Comparison of ENCODE assay signal across 8 cellular contexts in the genomic region with DNA sequence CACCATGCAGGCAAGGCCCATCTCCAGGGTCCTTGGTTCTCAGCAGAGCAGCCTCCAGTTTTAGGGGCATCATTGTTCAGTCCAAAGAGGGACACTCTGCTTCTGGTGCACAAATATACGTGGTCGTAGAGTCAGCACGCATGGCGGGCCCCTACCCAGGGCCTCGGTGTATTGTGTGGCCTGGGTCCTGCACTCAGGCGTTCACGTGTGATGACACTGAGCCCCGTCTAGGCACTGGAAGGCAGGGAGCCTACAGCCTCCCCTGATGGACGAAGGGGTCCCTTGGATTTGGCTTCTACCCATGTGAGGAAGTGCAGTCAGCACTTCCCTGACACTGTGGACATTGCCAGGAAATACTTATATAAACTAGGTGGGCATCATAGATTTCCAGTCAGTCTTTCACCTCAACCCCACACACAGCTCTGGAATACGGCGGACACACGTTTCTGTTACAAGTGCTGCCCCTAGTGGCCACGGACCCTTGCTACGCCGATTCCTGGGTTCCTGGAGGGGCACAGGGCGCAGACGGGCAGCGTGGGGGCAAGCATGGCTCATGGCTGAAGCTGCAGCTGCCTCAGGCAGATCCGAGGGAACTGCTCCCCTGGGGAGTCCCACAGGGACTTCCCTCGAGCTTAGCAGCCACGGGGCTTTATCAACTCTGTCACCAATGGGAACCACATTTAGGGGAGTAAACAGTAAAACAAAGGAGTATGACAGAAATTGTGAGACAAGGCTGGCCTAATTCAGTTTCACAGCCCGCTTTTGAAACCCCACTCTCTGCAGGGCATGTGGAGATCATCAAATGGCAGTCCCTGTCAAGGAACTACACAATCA. TPM values are rescaled to one million over a fixed set of nuclear protein-coding genes. Genes with fewer than 3 reads are reported as not detected.
DNase-seq lines count a peak whose midpoint lies in the region; ATAC-seq and TF ChIP-seq lines count a peak whose summit lies in the region.

No MANE protein-coding gene starts in this region.

- H3K4me3 ChIP-seq in right cardiac atrium (ENCODE audit: low read length), result no peak overlapping the region
- no peak overlapping the region for H3K4me3 ChIP-seq in endodermal cell (ENCODE audit: low read length)
- no peak overlapping the region for H3K4me3 ChIP-seq in upper lobe of right lung

- no peaks in the 10 kb centered on the region for H3K9me3 Mint-ChIP-seq in endodermal cell

- no peak overlapping the region for H3K4me3 Mint-ChIP-seq in endodermal cell

- H3K36me3 Mint-ChIP-seq in endodermal cell (ENCODE audit: low read depth), result peaks cover 72% of the 10 kb centered on the region

- H3K27ac Mint-ChIP-seq in endodermal cell, result no peak overlapping the region

- H3K27me3 ChIP-seq in right cardiac atrium (ENCODE audit: control insufficient read depth, insufficient read depth) (no peaks in the 10 kb centered on the region), endodermal cell (ENCODE audit: control insufficient read depth, insufficient read depth, low read length, poor library complexity, severe bottlenecking) (no peaks in the 10 kb centered on the region), upper lobe of right lung (no peaks in the 10 kb centered on the region)

- intact Hi-C loops in left cardiac atrium (cut with DNase I), result no loop called here
- intact Hi-C loops in right cardiac atrium (cut with DNase I), result no loop called here
- intact Hi-C loops in upper lobe of right lung (cut with DNase I), result no loop called here

- H3K27me3 Mint-ChIP-seq in endodermal cell (ENCODE audit: insufficient read depth), result no peaks in the 10 kb centered on the region

- H3K4me1 Mint-ChIP-seq in endodermal cell, result peaks cover 4% of the 10 kb centered on the region

- no peak overlapping the region for H3K27ac ChIP-seq in right cardiac atrium (ENCODE audit: low read length)
- no peak overlapping the region for H3K27ac ChIP-seq in endodermal cell (ENCODE audit: low read depth, low read length)
- H3K27ac ChIP-seq in upper lobe of right lung, result no peak overlapping the region

- TF ChIP-seq CTCF in LNCAP (IDR thresholded peaks at IDR 0.05), result peak; percentile 64
- peak; percentile 90 for TF ChIP-seq CTCF in endodermal cell (conservative IDR thresholded peaks at IDR 0.05)
- TF ChIP-seq CTCF in upper lobe of right lung (IDR thresholded peaks at IDR 0.05), result peak; percentile 37

- WGBS in right cardiac atrium, result 70% methylated on average over 22 of the region's 22 CpGs
- 77 to 84% methylated on average over 14 to 22 of the region's 22 CpGs for WGBS in endodermal cell (ENCODE audit: insufficient coverage in 1 of 2, insufficient read length in 1 of 2), 2 experiments

- H3K9me3 ChIP-seq in right cardiac atrium (ENCODE audit: control insufficient read depth, low read length), result no peaks in the 10 kb centered on the region
- no peaks in the 10 kb centered on the region for H3K9me3 ChIP-seq in endodermal cell (ENCODE audit: control insufficient read depth, low read length)
- no peaks in the 10 kb centered on the region for H3K9me3 ChIP-seq in upper lobe of right lung

- H3K36me3 ChIP-seq in endodermal cell (ENCODE audit: control insufficient read depth, insufficient read depth, low read length) (peaks cover 64% of the 10 kb centered on the region), upper lobe of right lung (peaks cover 24% of the 10 kb centered on the region)

- DNase-seq in left cardiac atrium, result peak; percentile 43
- DNase-seq in right cardiac atrium, result no peak
- DNase-seq in endodermal cell, result peak; percentile 93
- DNase-seq in upper lobe of right lung, result no peak
- DNase-seq in NCI-H524 (lab: John Stamatoyannopoulos, UW), result no peak
- no peak for DNase-seq in AG20443 (ENCODE audit: low spot score)

- H3K4me1 ChIP-seq in right cardiac atrium (ENCODE audit: control insufficient read depth, insufficient read depth, low read length) (no peaks in the 10 kb centered on the region), endodermal cell (ENCODE audit: control insufficient read depth, insufficient read depth, low read length) (no peaks in the 10 kb centered on the region), upper lobe of right lung (no peaks in the 10 kb centered on the region)

- no peak overlapping the region for H3K9ac ChIP-seq in endodermal cell (ENCODE audit: extremely low read depth, low read length, poor library complexity, severe bottlenecking)

- peak; percentile 28 to 31 for ATAC-seq in left cardiac atrium
- no peak for ATAC-seq in right cardiac atrium
- peak; percentile 49 for ATAC-seq in upper lobe of right lung
- no peak for ATAC-seq in GM21737 (IDR thresholded peaks at IDR 0.05; ENCODE audit: unreplicated experiment)

RNA-seq across cellular contexts. Expression of a gene that starts 25.4 kb away (rescaled TPM):
- total RNA-seq in left cardiac atrium (10 to 100 TPM; 19.3 to 20.7 TPM), right cardiac atrium (10 to 100 TPM in 2 of 4 donors, 1 to 10 TPM in 2; 8.5 to 14.0 (median 9.7) TPM), endodermal cell (1 to 10 TPM; 7.1 to 7.6 TPM), upper lobe of right lung (15.4 TPM)
- polyA plus RNA-seq in right cardiac atrium, result 11.4 TPM
- polyA plus RNA-seq in endodermal cell (2013, experiment 1 of 2), result 0.85 TPM
- 1.2 TPM for polyA plus RNA-seq in endodermal cell (2013, experiment 2 of 2)

RNA-seq across cellular contexts. Expression of a gene that starts 39.3 kb away (rescaled TPM):
- 1 to 10 TPM; 6.3 to 8.5 TPM for total RNA-seq in left cardiac atrium
- total RNA-seq in right cardiac atrium, result 1 to 10 TPM; 4.3 to 6.4 (median 5.0) TPM
- 3.9 TPM for polyA plus RNA-seq in right cardiac atrium
- total RNA-seq in endodermal cell, result 10 to 100 TPM; 13.1 to 13.6 TPM
- 6.7 TPM for polyA plus RNA-seq in endodermal cell (2013, experiment 1 of 2)
- 6.8 TPM for polyA plus RNA-seq in endodermal cell (2013, experiment 2 of 2)
- 12.5 TPM for total RNA-seq in upper lobe of right lung

RNA-seq across cellular contexts. Expression of a gene that starts 54.5 kb away (rescaled TPM):
- total RNA-seq in left cardiac atrium (10 to 100 TPM; 13.0 to 15.5 TPM), right cardiac atrium (10 to 100 TPM; 13.6 to 14.7 (median 14.2) TPM), endodermal cell (100 to 1,000 TPM; 177 to 187 TPM), upper lobe of right lung (6.5 TPM)
- 11.5 TPM for polyA plus RNA-seq in right cardiac atrium
- 171 TPM for polyA plus RNA-seq in endodermal cell (2013, experiment 1 of 2)
- polyA plus RNA-seq in endodermal cell (2013, experiment 2 of 2), result 163 TPM

Comparison
In these comparisons a context has a peak if more than half of its experiments do, and no peak if none do; other contexts are left out.
1. ATAC-seq: peak in left cardiac atrium (2 of 2) and upper lobe of right lung (single experiment); none in right cardiac atrium (0 of 2) and GM21737 (single experiment).
2. DNase-seq: peak in left cardiac atrium (single experiment) and endodermal cell (single experiment); none in right cardiac atrium (0 of 3), upper lobe of right lung (single experiment), NCI-H524 (0 of 2) and AG20443 (single experiment).
3. CTCF ChIP-seq: peak in every context shown above with its lines; median percentile 90 in endodermal cell; 64 in LNCAP; 37 in upper lobe of right lung.
4. RNA of a gene that starts 54.5 kb away (total RNA-seq): 177 to 187 TPM in endodermal cell; 13.0 to 15.5 TPM in left cardiac atrium, 13.6 to 14.7 TPM in right cardiac atrium and 6.5 TPM in upper lobe of right lung (single experiment); every median in the first group is over 10 times any median in the second.